38 cellular contexts compared by ENCODE assay signal in genomic region chr2:227320305-227321094, GRCh38. TPM values are rescaled to one million over a fixed set of nuclear protein-coding genes. Genes with fewer than 3 reads are reported as not detected.
"Had no signal": no experiment of that assay in that cellular context is flagged by ENCODE, and none has a peak within 500 bp of the region (broad histone marks: within the 10 kb centered on the region; RNA-seq: fewer than 3 reads in every experiment).

No MANE protein-coding gene starts in this region.

- H3K27me3 ChIP-seq: adrenal gland, body of pancreas, cardiac muscle cell, ovary, sigmoid colon, suprapubic skin, tibial artery had no signal

- H3K27ac ChIP-seq: adrenal gland, body of pancreas, cardiac muscle cell, ovary, sigmoid colon, suprapubic skin, tibial artery, VCaP had no signal

- H3K27ac Mint-ChIP-seq: activated CD4-positive, alpha-beta memory T cell treated with anti-CD3 and anti-CD28 coated beads for 36 hours; activated CD4-positive, alpha-beta T cell treated with anti-CD3 and anti-CD28 coated beads, Interleukin-2, amount 10 ng/mL, durations not matched to agents 24 days and 14 days; activated naive CD4-positive, alpha-beta T cell treated with anti-CD3 and anti-CD28 coated beads for 36 hours; activated naive CD8-positive, alpha-beta T cell treated with anti-CD3 and anti-CD28 coated beads for 36 hours; activated T-helper 1 cell treated with anti-CD3 and anti-CD28 coated beads, Interleukin-12 subunit alpha, Interleukin-12 subunit beta, Interleukin-2, Interleukin-4 antibody, amounts not matched to agents 30 ng/mL and 10 ng/mL and 1 ng/mL, durations not matched to agents 14 hours and 24 hours and 36 hours; nephron progenitor cell; progenitor cell of endocrine pancreas; T-cell; T-helper 2 cell treated with Interferon-gamma antibody and Interleukin-4, amounts not matched to agents 5 μg/mL and 100 μg/mL, for 36 hours had no signal

- H3K36me3 ChIP-seq: adrenal gland, cardiac muscle cell, ovary, sigmoid colon, suprapubic skin, tibial artery had no signal

- H3K4me3 Mint-ChIP-seq: activated CD4-positive, alpha-beta memory T cell treated with anti-CD3 and anti-CD28 coated beads for 36 hours; activated CD4-positive, alpha-beta T cell treated with anti-CD3 and anti-CD28 coated beads, Interleukin-2, amount 10 ng/mL, durations not matched to agents 24 days and 14 days; activated naive CD4-positive, alpha-beta T cell treated with anti-CD3 and anti-CD28 coated beads for 36 hours; activated naive CD8-positive, alpha-beta T cell treated with anti-CD3 and anti-CD28 coated beads for 36 hours; activated T-helper 1 cell treated with anti-CD3 and anti-CD28 coated beads, Interleukin-12 subunit alpha, Interleukin-12 subunit beta, Interleukin-2, Interleukin-4 antibody, amounts not matched to agents 30 ng/mL and 10 ng/mL and 1 ng/mL, durations not matched to agents 14 hours and 24 hours and 36 hours; nephron progenitor cell; T-cell; T-helper 2 cell treated with Interferon-gamma antibody and Interleukin-4, amounts not matched to agents 5 μg/mL and 100 μg/mL, for 36 hours had no signal

- H3K27me3 Mint-ChIP-seq: progenitor cell of endocrine pancreas had no signal

- H3K4me3 ChIP-seq: adrenal gland, body of pancreas, cardiac muscle cell, lung, mucosa of descending colon, ovary, sigmoid colon, suprapubic skin, tibial artery had no signal

- DNase-seq: activated CD4-positive, alpha-beta memory T cell treated with anti-CD3 and anti-CD28 coated beads for 36 hours; activated CD4-positive, alpha-beta T cell treated with anti-CD3 and anti-CD28 coated beads, Interleukin-2, amount 10 ng/mL, durations not matched to agents 24 days and 14 days; activated CD8-positive, alpha-beta memory T cell treated with anti-CD3 and anti-CD28 coated beads, Interleukin-2, amount 50 U/mL, for 4 hours; activated effector memory CD4-positive, alpha-beta T cell treated with anti-CD3 and anti-CD28 coated beads, Interleukin-2, amount 50 U/mL, for 16 hours; activated naive CD4-positive, alpha-beta T cell treated with anti-CD3 and anti-CD28 coated beads for 36 hours; activated naive CD8-positive, alpha-beta T cell treated with anti-CD3 and anti-CD28 coated beads for 36 hours; activated T-cell treated with anti-CD3 and anti-CD28 coated beads, Interleukin-2, amount 50 U/mL, for 1 hour; adrenal gland; aorta; body of pancreas; cortex of kidney; foreskin fibroblast; head of caudate nucleus; hippocampal formation; mucosa of descending colon; nephron progenitor cell; ovary; sigmoid colon; small intestine; stimulated activated CD4-positive, alpha-beta T cell treated with anti-CD3 and anti-CD28 coated beads, Interleukin-1b, Interleukin-23, amount 100 ng/mL, for 48 hours; stimulated activated naive CD4-positive, alpha-beta T cell; tibial artery had no signal

- ATAC-seq: body of pancreas, left lobe of liver, mucosa of descending colon, T-cell had no signal

- H3K9me3 ChIP-seq: adrenal gland, body of pancreas, mucosa of descending colon, ovary, sigmoid colon, suprapubic skin, tibial artery had no signal

- H3K4me1 ChIP-seq: sigmoid colon had no signal

RNA-seq across cellular contexts. Expression of gene TM4SF20, which starts 58.6 kb away (rescaled TPM):
- total RNA-seq: activated CD4-positive, alpha-beta memory T cell treated with anti-CD3 and anti-CD28 coated beads for 36 hours; activated CD4-positive, alpha-beta T cell treated with anti-CD3 and anti-CD28 coated beads, Interleukin-2, amount 10 ng/mL, durations not matched to agents 24 days and 14 days; activated CD8-positive, alpha-beta memory T cell treated with anti-CD3 and anti-CD28 coated beads for 36 hours; activated naive CD4-positive, alpha-beta T cell treated with anti-CD3 and anti-CD28 coated beads for 36 hours; activated naive CD8-positive, alpha-beta T cell treated with anti-CD3 and anti-CD28 coated beads for 36 hours; activated T-helper 1 cell treated with anti-CD3 and anti-CD28 coated beads, Interleukin-12 subunit alpha, Interleukin-12 subunit beta, Interleukin-2, Interleukin-4 antibody, amounts not matched to agents 30 ng/mL and 10 ng/mL and 1 ng/mL, durations not matched to agents 14 hours and 24 hours and 36 hours; aorta; body of pancreas; cardiac muscle cell; cerebellum; endothelial cell of umbilical vein; kidney epithelial cell; left lobe of liver; lung; myocyte; progenitor cell of endocrine pancreas; renal cortical epithelial cell; sigmoid colon; T-cell; ureter had no signal
- polyA plus RNA-seq: adrenal gland, cardiac muscle cell, endothelial cell of umbilical vein, ovary had no signal
